In genomic region chr20:63243604-63244247, GRCh38 we compare ENCODE assay signal across 18 cellular contexts. TPM values are rescaled to one million over a fixed set of nuclear protein-coding genes. Genes with fewer than 3 reads are reported as not detected.
DNase-seq lines count a peak whose midpoint lies in the region; FAIRE-seq and TF ChIP-seq lines count a peak whose summit lies in the region.
"Had no signal": no experiment of that assay in that cellular context is flagged by ENCODE, and none has a peak within 500 bp of the region (broad histone marks: within the 10 kb centered on the region; RNA-seq: fewer than 3 reads in every experiment).

No MANE protein-coding gene starts in this region.

- TF ChIP-seq RAD21 in H1 (IDR thresholded peaks at IDR 0.05 in 1 of 2, conservative IDR thresholded peaks at IDR 0.05 in 1 of 2; ENCODE audit: low read depth in 2 of 2, low read length in 2 of 2) = no peak

- no peaks in the 10 kb centered on the region for H3K79me2 ChIP-seq in H9 (ENCODE audit: insufficient read depth, low read length)
- H3K79me2 ChIP-seq in H1 (ENCODE audit: control insufficient read depth in 1 of 2, insufficient read depth in 2 of 2, low read length in 2 of 2) = no peaks in the 10 kb centered on the region
- no peaks in the 10 kb centered on the region for H3K79me2 ChIP-seq in neural progenitor cell (ENCODE audit: low read depth)

- H2BK20ac ChIP-seq in H9 (ENCODE audit: low read depth, low read length, poor library complexity, severe bottlenecking) (no peak overlapping the region), H1 (ENCODE audit: low read length) (no peak overlapping the region)

- H4K20me1 ChIP-seq in H9 (ENCODE audit: control insufficient read depth, insufficient read depth, insufficient read length) (no peaks in the 10 kb centered on the region), H1 (replicated peaks in 1 of 2; ENCODE audit: control insufficient read depth in 1 of 2, insufficient read depth in 2 of 2, low read length in 2 of 2) (no peaks in the 10 kb centered on the region), neural progenitor cell (ENCODE audit: low read depth) (no peaks in the 10 kb centered on the region)

- no peaks in the 10 kb centered on the region for H3K27me3 ChIP-seq in H9 (ENCODE audit: insufficient read depth, low read length)
- H3K27me3 ChIP-seq in H1 (replicated peaks in 1 of 4; ENCODE audit: control insufficient read depth in 3 of 4, extremely low read depth in 1 of 4, insufficient read depth in 3 of 4, low read length in 3 of 4) = no peaks in the 10 kb centered on the region; a peak in 2 of 7 replicates
- no peaks in the 10 kb centered on the region for H3K27me3 ChIP-seq in neural progenitor cell
- no peaks in the 10 kb centered on the region for H3K27me3 ChIP-seq in ovary
- H3K27me3 ChIP-seq: BE2C had no signal

- no peak overlapping the region for H3K27ac ChIP-seq in H9 (ENCODE audit: insufficient read length, low read depth, low read length)
- no peak overlapping the region for H3K27ac ChIP-seq in H1 (ENCODE audit: low read depth, low read length)
- no peak overlapping the region for H3K27ac ChIP-seq in neural progenitor cell
- no peak overlapping the region for H3K27ac ChIP-seq in ovary

- H2BK120ac ChIP-seq in H9 (ENCODE audit: low read depth, low read length, poor library complexity, severe bottlenecking) (no peak overlapping the region), H1 (replicated peaks; ENCODE audit: low read depth, low read length) (no peak overlapping the region)

- H2AK5ac ChIP-seq in H9 (ENCODE audit: insufficient read length, low read length) (no peak overlapping the region), H1 (ENCODE audit: low read depth, low read length) (no peak overlapping the region)

- TF ChIP-seq CTCF in H9 (conservative IDR thresholded peaks at IDR 0.05) (no peak), H1 (IDR thresholded peaks at IDR 0.05; ENCODE audit: control extremely low read depth in 1 of 3, insufficient read depth in 1 of 3, low read depth in 1 of 3, low read length in 3 of 3) (no peak), neural progenitor cell (IDR thresholded peaks at IDR 0.05) (no peak), ovary (IDR thresholded peaks at IDR 0.05) (no peak)

- H3K4me1 ChIP-seq in H9 (ENCODE audit: insufficient read depth, low read length) = no peaks in the 10 kb centered on the region
- H3K4me1 ChIP-seq in H1 (replicated peaks in 1 of 4; ENCODE audit: control insufficient read depth in 3 of 4, insufficient read depth in 4 of 4, low read length in 3 of 4) = peaks cover 0 to 20% (median 12%) of the 10 kb centered on the region in 4 experiments; a peak in 4 of 7 replicates
- peaks cover 12% of the 10 kb centered on the region for H3K4me1 ChIP-seq in neural progenitor cell
- no peaks in the 10 kb centered on the region for H3K4me1 ChIP-seq in ovary (ENCODE audit: insufficient read depth)

- no peaks in the 10 kb centered on the region for H3K79me1 ChIP-seq in H9 (ENCODE audit: insufficient read depth, low read depth, low read length, poor library complexity, severe bottlenecking)
- H3K79me1 ChIP-seq in H1 (ENCODE audit: low read depth, low read length) = no peaks in the 10 kb centered on the region

- H3K27me3 Mint-ChIP-seq in H9 (ENCODE audit: low read depth) (peaks cover 3% of the 10 kb centered on the region; the same call in 1 of the 2 replicates), neural progenitor cell (ENCODE audit: insufficient read depth, low read depth) (peaks cover 5% of the 10 kb centered on the region), immature natural killer cell (ENCODE audit: low read depth in 3 of 3) (peaks cover 0 to 3% (median 1%) of the 10 kb centered on the region in 3 donors)

- H3K27ac Mint-ChIP-seq in H9 = peak overlapping the region in 2 of 3 experiments; percentile 72 to 73; a peak in 2 of 7 replicates
- peak overlapping the region; percentile 57 for H3K27ac Mint-ChIP-seq in neural progenitor cell
- H3K27ac Mint-ChIP-seq in immature natural killer cell = no peak overlapping the region
- H3K27ac Mint-ChIP-seq: CD8-positive, alpha-beta memory T cell; GM23338; HFFc6 had no signal

- H3K56ac ChIP-seq in H9 (ENCODE audit: insufficient read length, low read depth, low read length) (no peak overlapping the region), H1 (replicated peaks; ENCODE audit: insufficient read length, low read depth, low read length) (no peak overlapping the region)

- WGBS in H9 (ENCODE audit: extremely low coverage, insufficient read length, low lambda C conversion rate) = no CpG with 5 or more reads among the region's 25 CpGs
- WGBS in H1 (ENCODE audit: extremely low coverage in 1 of 2, insufficient coverage in 1 of 2, insufficient read length in 1 of 2, insufficient replicate concordance in 2 of 2, low coverage in 1 of 2, low lambda C conversion rate in 2 of 2, missing lambda C conversion rate in 1 of 2), 2 experiments = 92% methylated on average over 21 of the region's 25 CpGs; no CpG with 5 or more reads in 1 of the 2 experiments
- 74 to 84% (median 82%) methylated on average over 25 of the region's 25 CpGs for WGBS in ovary, 3 donors

- H2AFZ ChIP-seq in H9 (ENCODE audit: low read length) (no peak overlapping the region), H1 (ENCODE audit: low read length) (no peak overlapping the region), neural progenitor cell (replicated peaks) (no peak overlapping the region)
- H2AFZ ChIP-seq: GM23338 had no signal

- TF ChIP-seq EP300 in H1 (IDR thresholded peaks at IDR 0.05; ENCODE audit: borderline replicate concordance in 1 of 2, low read depth in 2 of 2, low read length in 2 of 2) (no peak), ovary (IDR thresholded peaks at IDR 0.05) (no peak)

- H4K5ac ChIP-seq in H9 (ENCODE audit: insufficient read length, low read depth, low read length) (no peak overlapping the region), H1 (ENCODE audit: insufficient read length, low read depth, low read length) (no peak overlapping the region)

- H3K23ac ChIP-seq in H9 (ENCODE audit: insufficient read length, low read depth, low read length) (no peak overlapping the region), H1 (ENCODE audit: insufficient read length) (no peak overlapping the region)

- H3K4me2 ChIP-seq in H9 (ENCODE audit: insufficient read depth, insufficient read length, low read length) (no peak overlapping the region), H1 (ENCODE audit: insufficient read depth in 1 of 2, low read depth in 2 of 2, low read length in 2 of 2) (no peak overlapping the region), neural progenitor cell (no peak overlapping the region)
- H3K4me2 ChIP-seq: A549, GM23338 had no signal

- intact Hi-C loops in ovary (cut with DNase I) = loop anchor here in 1 of 4 donors (10.0 kb wide), 1 partner anchor 189 kb away; no protein-coding TSS in a partner anchor

- H3K4me1 Mint-ChIP-seq in H9 = peaks cover 10 to 13% of the 10 kb centered on the region in 2 experiments
- peaks cover 20% of the 10 kb centered on the region for H3K4me1 Mint-ChIP-seq in neural progenitor cell
- H3K4me1 Mint-ChIP-seq in immature natural killer cell = no peaks in the 10 kb centered on the region

- H3K9me3 Mint-ChIP-seq in H9 (no peaks in the 10 kb centered on the region), neural progenitor cell (no peaks in the 10 kb centered on the region), immature natural killer cell (no peaks in the 10 kb centered on the region)
- H3K9me3 Mint-ChIP-seq: CD8-positive, alpha-beta memory T cell; GM23338; HFFc6 had no signal

- H2BK15ac ChIP-seq in H9 (ENCODE audit: low read depth, low read length) (no peak overlapping the region), H1 (ENCODE audit: low read length) (no peak overlapping the region)

- H3K23me2 ChIP-seq in H9 (ENCODE audit: insufficient read length, low read depth, low read length, poor library complexity, severe bottlenecking) (no peaks in the 10 kb centered on the region), H1 (ENCODE audit: low read depth, low read length) (no peaks in the 10 kb centered on the region)

- no peak overlapping the region for H3K4me3 ChIP-seq in H1 (ENCODE audit: extremely low read depth in 1 of 4, insufficient read depth in 2 of 4, low read depth in 3 of 4, low read length in 4 of 4)
- H3K4me3 ChIP-seq in neural progenitor cell = no peak overlapping the region
- no peak overlapping the region for H3K4me3 ChIP-seq in ovary
- H3K4me3 ChIP-seq: A549, GM23338 had no signal

- H3K36me3 Mint-ChIP-seq in H9 (ENCODE audit: insufficient read depth in 1 of 3, low read depth in 3 of 3) (no peaks in the 10 kb centered on the region; a peak in 1 of 7 replicates), neural progenitor cell (peaks cover 5% of the 10 kb centered on the region), immature natural killer cell (no peaks in the 10 kb centered on the region)
- H3K36me3 Mint-ChIP-seq: CD8-positive, alpha-beta memory T cell had no signal

- H4K91ac ChIP-seq in H9 (ENCODE audit: insufficient read length, low read depth, low read length) (no peak overlapping the region), H1 (replicated peaks; ENCODE audit: insufficient read length, low read length) (peak overlapping the region; percentile 42)

- DNase-seq in H9 (no peak), H1 (ENCODE audit: low read depth in 1 of 2, low spot score in 2 of 2) (no peak), neural progenitor cell (ENCODE audit: low spot score) (no peak), urothelium cell line (ENCODE audit: low spot score) (no peak), immature natural killer cell (no peak), A172 (ENCODE audit: low spot score) (no peak), ovary (no peak)
- DNase-seq: BE2C; Caco-2; CD8-positive, alpha-beta memory T cell; DMS53; GF-D8; HCEC 1CT; HFFc6 had no signal

- POLR2A ChIA-PET in H1 (lab: Charles Lee; ENCODE audit: partially characterized antibody) = interaction anchor here (1.2 kb wide), 1 partner anchor 9 kb away, joined by 4 read pairs; no protein-coding TSS in a partner anchor

- H3K9me3 ChIP-seq in H9 (ENCODE audit: control insufficient read depth, low read depth, low read length) = no peaks in the 10 kb centered on the region
- no peaks in the 10 kb centered on the region for H3K9me3 ChIP-seq in H1 (ENCODE audit: insufficient read depth in 2 of 2, low read depth in 1 of 2, low read length in 1 of 2)
- H3K9me3 ChIP-seq in neural progenitor cell (ENCODE audit: low read depth) = no peaks in the 10 kb centered on the region
- no peaks in the 10 kb centered on the region for H3K9me3 ChIP-seq in ovary
- H3K9me3 ChIP-seq: A549, BE2C, Caco-2 had no signal

- H3T11ph ChIP-seq in H9 (ENCODE audit: low read length) = no peak overlapping the region

- FAIRE-seq in H1 (lab: Jason Lieb, UNC) (no peak), urothelium cell line (lab: Jason Lieb, UNC) (peak; percentile 62)
- FAIRE-seq: A549 had no signal

- H4K8ac ChIP-seq in H9 (replicated peaks; ENCODE audit: insufficient read length, low read depth, low read length) = no peak overlapping the region
- H4K8ac ChIP-seq in H1 (ENCODE audit: extremely low read depth, insufficient read depth, low read length) = no peak overlapping the region

- H3F3A ChIP-seq in neural progenitor cell (ENCODE audit: low read depth) = no peaks in the 10 kb centered on the region

- H3K18ac ChIP-seq in H9 (ENCODE audit: insufficient read length, low read depth, low read length) = no peak overlapping the region
- H3K18ac ChIP-seq in H1 (ENCODE audit: extremely low read depth, low read length) = no peak overlapping the region

- H3K9ac ChIP-seq in H9 (ENCODE audit: extremely low read depth, insufficient read length, low read length) (no peak overlapping the region), H1 (replicated peaks in 1 of 4; ENCODE audit: extremely low read depth in 1 of 4, low read depth in 3 of 4, low read length in 3 of 4) (no peak overlapping the region), neural progenitor cell (no peak overlapping the region)

- no peak overlapping the region for H2BK5ac ChIP-seq in H9 (ENCODE audit: insufficient read length, low read length)
- no peak overlapping the region; the same call in 1 of the 2 replicates for H2BK5ac ChIP-seq in H1 (ENCODE audit: low read depth, low read length)

- H3K4ac ChIP-seq in H9 (ENCODE audit: low read depth, low read length) = no peak overlapping the region
- no peak overlapping the region for H3K4ac ChIP-seq in H1 (replicated peaks; ENCODE audit: insufficient read length, low read depth, low read length)

- H3K4me3 Mint-ChIP-seq in H9 = no peak overlapping the region
- no peak overlapping the region for H3K4me3 Mint-ChIP-seq in neural progenitor cell
- no peak overlapping the region for H3K4me3 Mint-ChIP-seq in immature natural killer cell
- H3K4me3 Mint-ChIP-seq: CD8-positive, alpha-beta memory T cell; GM23338; HFFc6 had no signal

- CTCF ChIA-PET in H1 (lab: Charles Lee; ENCODE audit: partially characterized antibody) = interaction anchor here (0.6 to 7.0 kb wide), 9 partner anchors 9 to 639 kb away, joined by 3 to 103 read pairs (median 4); no protein-coding TSS in a partner anchor

- TF ChIP-seq POLR2A in H1 (IDR thresholded peaks at IDR 0.05; ENCODE audit: control extremely low read depth in 1 of 2, low read depth in 2 of 2, low read length in 2 of 2) = no peak
- TF ChIP-seq POLR2A in ovary (IDR thresholded peaks at IDR 0.05) = no peak

- H3K36me3 ChIP-seq in H1 (ENCODE audit: control insufficient read depth in 2 of 4, insufficient read depth in 4 of 4, low read length in 3 of 4) (no peaks in the 10 kb centered on the region), neural progenitor cell (no peaks in the 10 kb centered on the region), ovary (no peaks in the 10 kb centered on the region)
- H3K36me3 ChIP-seq: BE2C had no signal

- H3K14ac ChIP-seq in H9 (ENCODE audit: insufficient read depth, low read length) (no peak overlapping the region; the same call in 1 of the 2 replicates), H1 (ENCODE audit: insufficient read length) (no peak overlapping the region)

- H2BK12ac ChIP-seq in H9 (ENCODE audit: insufficient read length, low read depth, low read length) (no peak overlapping the region), H1 (ENCODE audit: low read depth, low read length) (no peak overlapping the region)

RNA-seq across cellular contexts. Expression of gene BIRC7, which starts 8.0 kb away (rescaled TPM):
- total RNA-seq in H9 (2021) = 0.31 TPM in 1 of 2 replicates, not detected in the other
- total RNA-seq in H1 (2021; fragmentation: NEBNext Ultra II Directional; extraction: Animal tissue kit (Norgen Biotek cat#: 25700)) = 0.41 TPM in 1 of 2 replicates, not detected in the other
- 0.11 and 0.16 TPM in 2 replicates for polyA plus RNA-seq in H1 (2011; rRNA removed)
- 0.16 TPM for polyA plus RNA-seq in H1 (2011; cell fraction: cytosol; rRNA removed)
- 0.77 TPM for polyA plus RNA-seq in H1 (2011; cell fraction: nucleus; rRNA removed)
- polyA plus RNA-seq in H1 (2012, experiment 1 of 2) = 0.19 TPM in 1 of 4 replicates, not detected in the others
- not detected for polyA plus RNA-seq in H1 (2012, experiment 2 of 2)
- 0.06 TPM for polyA plus RNA-seq in H1 (2013, experiment 1 of 2)
- polyA plus RNA-seq in H1 (2013, experiment 2 of 2) = 0.06 TPM
- polyA minus RNA-seq in H1 (2011; rRNA and poly(A)+ RNA removed) = not detected in 2 replicates
- polyA minus RNA-seq in H1 (2011; cell fraction: cytosol; rRNA and poly(A)+ RNA removed) = not detected
- not detected for polyA minus RNA-seq in H1 (2011; cell fraction: nucleus; rRNA and poly(A)+ RNA removed)
- total RNA-seq in neural progenitor cell (ENCODE audit: low replicate concordance) = not detected in 2 replicates
- not detected for polyA plus RNA-seq in immature natural killer cell
- total RNA-seq in A172 (2014; rRNA removed; shearing (Covaris generic)) = 0.19 TPM in 1 of 2 replicates, not detected in the other
- 1 to 10 TPM in 1 of 7 donors, under 1 TPM in 1, not detected in 5; 0.60 to 1.1 TPM for total RNA-seq in ovary
- polyA plus RNA-seq in ovary = not detected
- total RNA-seq: CD8-positive, alpha-beta memory T cell; HFFc6; HT1080 had no signal
- polyA plus RNA-seq: AG04450; CD8-positive, alpha-beta memory T cell had no signal

RNA-seq across cellular contexts. Expression of gene NKAIN4, which starts 10.5 kb away (rescaled TPM):
- total RNA-seq in H9 (2021) = 19.1 and 20.9 TPM in 2 replicates
- 6.6 and 6.9 TPM in 2 replicates for total RNA-seq in H1 (2021; fragmentation: NEBNext Ultra II Directional; extraction: Animal tissue kit (Norgen Biotek cat#: 25700))
- 17.0 and 21.9 TPM in 2 replicates for polyA plus RNA-seq in H1 (2011; rRNA removed)
- polyA plus RNA-seq in H1 (2011; cell fraction: cytosol; rRNA removed) = 13.2 TPM
- polyA plus RNA-seq in H1 (2011; cell fraction: nucleus; rRNA removed) = 27.5 TPM
- 4.5 to 10.2 TPM (median 8.1 TPM) in 4 replicates for polyA plus RNA-seq in H1 (2012, experiment 1 of 2)
- 6.7 TPM for polyA plus RNA-seq in H1 (2012, experiment 2 of 2)
- polyA plus RNA-seq in H1 (2013, experiment 1 of 2) = 8.1 TPM
- 5.9 TPM for polyA plus RNA-seq in H1 (2013, experiment 2 of 2)
- polyA minus RNA-seq in H1 (2011; rRNA and poly(A)+ RNA removed) = 5.3 and 5.5 TPM in 2 replicates
- polyA minus RNA-seq in H1 (2011; cell fraction: cytosol; rRNA and poly(A)+ RNA removed) = 4.3 TPM
- polyA minus RNA-seq in H1 (2011; cell fraction: nucleus; rRNA and poly(A)+ RNA removed) = 7.0 TPM
- 9.7 and 28.4 TPM in 2 replicates for total RNA-seq in neural progenitor cell (ENCODE audit: low replicate concordance)
- polyA plus RNA-seq in immature natural killer cell = not detected
- not detected in 2 replicates for total RNA-seq in A172 (2014; rRNA removed; shearing (Covaris generic))
- under 1 TPM in 2 of 7 donors, not detected in 5; 0.18 to 0.24 TPM for total RNA-seq in ovary
- polyA plus RNA-seq in ovary = not detected
- total RNA-seq: CD8-positive, alpha-beta memory T cell; HFFc6; HT1080 had no signal
- polyA plus RNA-seq: AG04450; CD8-positive, alpha-beta memory T cell had no signal

RNA-seq across cellular contexts. Expression of gene YTHDF1, which starts 27.8 kb away (rescaled TPM):
- total RNA-seq in H9 (2021) = 85.4 TPM in 2 replicates
- 66.0 and 66.1 TPM in 2 replicates for total RNA-seq in H1 (2021; fragmentation: NEBNext Ultra II Directional; extraction: Animal tissue kit (Norgen Biotek cat#: 25700))
- polyA plus RNA-seq in H1 (2011; rRNA removed) = 32.8 and 38.3 TPM in 2 replicates
- 41.4 TPM for polyA plus RNA-seq in H1 (2011; cell fraction: cytosol; rRNA removed)
- polyA plus RNA-seq in H1 (2011; cell fraction: nucleus; rRNA removed) = 41.1 TPM
- 46.9 to 54.7 TPM (median 49.9 TPM) in 4 replicates for polyA plus RNA-seq in H1 (2012, experiment 1 of 2)
- 35.5 TPM for polyA plus RNA-seq in H1 (2012, experiment 2 of 2)
- polyA plus RNA-seq in H1 (2013, experiment 1 of 2) = 44.4 TPM
- polyA plus RNA-seq in H1 (2013, experiment 2 of 2) = 44.2 TPM
- polyA minus RNA-seq in H1 (2011; rRNA and poly(A)+ RNA removed) = 42.5 and 44.7 TPM in 2 replicates
- 40.8 TPM for polyA minus RNA-seq in H1 (2011; cell fraction: cytosol; rRNA and poly(A)+ RNA removed)
- 22.0 TPM for polyA minus RNA-seq in H1 (2011; cell fraction: nucleus; rRNA and poly(A)+ RNA removed)
- 26.8 and 28.1 TPM in 2 replicates for total RNA-seq in neural progenitor cell (ENCODE audit: low replicate concordance)
- polyA plus RNA-seq in immature natural killer cell = 10 to 100 TPM; 22.6 to 30.7 (median 24.1) TPM
- total RNA-seq in A172 (2014; rRNA removed; shearing (Covaris generic)) = 21.7 and 27.0 TPM in 2 replicates
- total RNA-seq in ovary = 10 to 100 TPM; 17.6 to 39.4 (median 35.0) TPM
- 10 to 100 TPM; 17.0 to 30.5 TPM for polyA plus RNA-seq in ovary

RNA-seq across cellular contexts. Expression of gene ARFGAP1, which starts 28.9 kb away (rescaled TPM):
- total RNA-seq in H9 (2021) (111 and 114 TPM in 2 replicates), neural progenitor cell (ENCODE audit: low replicate concordance) (43.7 and 103 TPM in 2 replicates), ovary (10 to 100 TPM; 40.2 to 80.2 (median 74.8) TPM)
- total RNA-seq in H1 (2021; fragmentation: NEBNext Ultra II Directional; extraction: Animal tissue kit (Norgen Biotek cat#: 25700)) = 93.0 and 100 TPM in 2 replicates
- polyA plus RNA-seq in H1 (2011; rRNA removed) (93.7 and 136 TPM in 2 replicates), immature natural killer cell (10 to 100 TPM in 2 of 3 donors, 1 to 10 TPM in 1; 8.8 to 20.9 (median 16.5) TPM), ovary (10 to 100 TPM; 18.9 to 59.5 TPM)
- polyA plus RNA-seq in H1 (2011; cell fraction: cytosol; rRNA removed) = 110 TPM
- polyA plus RNA-seq in H1 (2011; cell fraction: nucleus; rRNA removed) = 723 TPM
- polyA plus RNA-seq in H1 (2012, experiment 1 of 2) = 84.2 to 119 TPM (median 111 TPM) in 4 replicates
- polyA plus RNA-seq in H1 (2012, experiment 2 of 2) = 65.8 TPM
- 59.7 TPM for polyA plus RNA-seq in H1 (2013, experiment 1 of 2)
- polyA plus RNA-seq in H1 (2013, experiment 2 of 2) = 49.0 TPM
- 37.5 and 49.1 TPM in 2 replicates for polyA minus RNA-seq in H1 (2011; rRNA and poly(A)+ RNA removed)
- 44.3 TPM for polyA minus RNA-seq in H1 (2011; cell fraction: cytosol; rRNA and poly(A)+ RNA removed)
- polyA minus RNA-seq in H1 (2011; cell fraction: nucleus; rRNA and poly(A)+ RNA removed) = 123 TPM
- 64.4 and 65.8 TPM in 2 replicates for total RNA-seq in A172 (2014; rRNA removed; shearing (Covaris generic))

RNA-seq across cellular contexts. Expression of gene COL20A1, which starts 49.3 kb away (rescaled TPM):
- total RNA-seq in H9 (2021) (1.3 and 2.3 TPM in 2 replicates), neural progenitor cell (ENCODE audit: low replicate concordance) (0.28 and 0.37 TPM in 2 replicates), ovary (under 1 TPM in 3 of 7 donors, not detected in 4; 0.17 to 0.54 (median 0.33) TPM)
- 0.17 and 0.19 TPM in 2 replicates for total RNA-seq in H1 (2021; fragmentation: NEBNext Ultra II Directional; extraction: Animal tissue kit (Norgen Biotek cat#: 25700))
- polyA plus RNA-seq in H1 (2011; rRNA removed) (0.21 and 0.61 TPM in 2 replicates), immature natural killer cell (not detected), ovary (under 1 TPM in 1 of 2 donors, not detected in 1; 0.10 TPM)
- 0.41 TPM for polyA plus RNA-seq in H1 (2011; cell fraction: cytosol; rRNA removed)
- 5.9 TPM for polyA plus RNA-seq in H1 (2011; cell fraction: nucleus; rRNA removed)
- polyA plus RNA-seq in H1 (2012, experiment 1 of 2) = 0.08 to 1.0 TPM (median 0.66 TPM) in 4 replicates
- polyA plus RNA-seq in H1 (2012, experiment 2 of 2) = 0.07 TPM
- polyA plus RNA-seq in H1 (2013, experiment 1 of 2) = 0.06 TPM
- polyA plus RNA-seq in H1 (2013, experiment 2 of 2) = 0.06 TPM
- 0.07 and 0.09 TPM in 2 replicates for polyA minus RNA-seq in H1 (2011; rRNA and poly(A)+ RNA removed)
- 0.37 TPM for polyA minus RNA-seq in H1 (2011; cell fraction: cytosol; rRNA and poly(A)+ RNA removed)
- 1.9 TPM for polyA minus RNA-seq in H1 (2011; cell fraction: nucleus; rRNA and poly(A)+ RNA removed)
- total RNA-seq in A172 (2014; rRNA removed; shearing (Covaris generic)) = 0.36 TPM in 1 of 2 replicates, not detected in the other
- total RNA-seq: HT1080 had no signal
- polyA plus RNA-seq: AG04450; CD8-positive, alpha-beta memory T cell had no signal

Comparison
In these comparisons a context has a peak if more than half of its experiments do, and no peak if none do; other contexts are left out.
1. H3K27ac Mint-ChIP-seq: peak in H9 (2 of 3) and neural progenitor cell (single experiment); none in immature natural killer cell (0 of 6).